32 cellular contexts compared by ENCODE assay signal in the genomic region with DNA sequence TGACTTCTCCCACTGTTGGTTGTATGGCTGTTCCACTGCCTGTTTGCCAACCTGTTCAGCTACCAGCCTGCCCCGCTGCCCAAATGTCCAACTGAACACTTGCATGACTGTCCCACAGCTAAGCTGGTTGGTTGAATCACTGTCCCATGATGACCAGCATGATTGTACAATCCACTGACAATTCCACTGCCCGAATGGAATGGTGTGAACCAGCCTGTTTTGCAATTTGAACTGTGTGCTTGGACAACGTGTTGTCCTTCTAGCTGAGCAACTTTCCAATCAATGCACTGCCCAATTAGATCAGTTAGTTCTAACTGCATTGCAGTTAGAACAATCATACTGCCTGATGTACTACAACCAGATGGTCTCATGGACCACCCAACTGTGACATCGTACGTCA. TPM values are rescaled to one million over a fixed set of nuclear protein-coding genes. Genes with fewer than 3 reads are reported as not detected.
"Had no signal": no experiment of that assay in that cellular context is flagged by ENCODE, and none has a peak within 500 bp of the region (broad histone marks: within the 10 kb centered on the region; RNA-seq: fewer than 3 reads in every experiment).

No MANE protein-coding gene starts in this region.

- H3K9me3 ChIP-seq: prostate gland, thyroid gland had no signal

- FAIRE-seq: frontal cortex, keratinocyte had no signal

- H3K27ac ChIP-seq: coronary artery, esophagus squamous epithelium, prostate gland, right atrium auricular region, sigmoid colon, spleen, stomach, thyroid gland had no signal

- H3K27me3 ChIP-seq: esophagus squamous epithelium, right atrium auricular region, sigmoid colon, stomach, thyroid gland had no signal

- ATAC-seq: mucosa of descending colon had no signal

- H3K4me1 ChIP-seq: prostate gland, sigmoid colon, spleen, thyroid gland had no signal

- H3K36me3 Mint-ChIP-seq: naive B cell had no signal

- DNase-seq: dermis blood vessel endothelial cell; effector memory CD4-positive, alpha-beta T cell; erythroblast; esophagus squamous epithelium; head of caudate nucleus; mesenchymal stem cell; mucosa of descending colon; naive B cell; nucleus accumbens; sigmoid colon; spleen; stimulated activated CD4-positive, alpha-beta T cell treated with anti-CD3 and anti-CD28 coated beads, Interleukin-2, amount 100 ng/mL, for 48 hours; stimulated activated CD8-positive, alpha-beta memory T cell treated with anti-CD3 and anti-CD28 coated beads, Interleukin-4, amount 100 ng/mL, for 48 hours; stimulated activated naive CD4-positive, alpha-beta T cell treated with Interleukin-2 at 50 U/mL for 16 hours; stomach; thyroid gland had no signal

- H3K27ac Mint-ChIP-seq: mesothelial cell of epicardium, naive B cell, nephron, type B pancreatic cell had no signal

- H3K36me3 ChIP-seq: prostate gland had no signal

- H3K4me3 ChIP-seq: coronary artery, esophagus squamous epithelium, mucosa of descending colon, prostate gland, right atrium auricular region, sigmoid colon, spleen, stomach, thyroid gland had no signal

- H3K4me3 Mint-ChIP-seq: mesothelial cell of epicardium, naive B cell, nephron, type B pancreatic cell had no signal

- H3K9me3 Mint-ChIP-seq: type B pancreatic cell had no signal

RNA-seq across cellular contexts. Expression of a gene that starts 8.7 kb away (rescaled TPM):
- polyA plus RNA-seq: keratinocyte had no signal

RNA-seq across cellular contexts. Expression of a gene that starts 28.6 kb away (rescaled TPM):
- total RNA-seq: dermis blood vessel endothelial cell, esophagus squamous epithelium, fibroblast of villous mesenchyme, frontal cortex, lower leg skin, lung microvascular endothelial cell, mesothelial cell of epicardium, mucosa of descending colon, osteocyte, prostate gland, right atrium auricular region, sigmoid colon, skeletal muscle tissue, spleen, stomach, subcutaneous adipose tissue, temporal lobe, thyroid gland, urinary bladder had no signal
- polyA plus RNA-seq: keratinocyte, sigmoid colon, spleen, stomach, urinary bladder had no signal
